Comparison of ENCODE assay signal across 1 cellular context in the genomic region with DNA sequence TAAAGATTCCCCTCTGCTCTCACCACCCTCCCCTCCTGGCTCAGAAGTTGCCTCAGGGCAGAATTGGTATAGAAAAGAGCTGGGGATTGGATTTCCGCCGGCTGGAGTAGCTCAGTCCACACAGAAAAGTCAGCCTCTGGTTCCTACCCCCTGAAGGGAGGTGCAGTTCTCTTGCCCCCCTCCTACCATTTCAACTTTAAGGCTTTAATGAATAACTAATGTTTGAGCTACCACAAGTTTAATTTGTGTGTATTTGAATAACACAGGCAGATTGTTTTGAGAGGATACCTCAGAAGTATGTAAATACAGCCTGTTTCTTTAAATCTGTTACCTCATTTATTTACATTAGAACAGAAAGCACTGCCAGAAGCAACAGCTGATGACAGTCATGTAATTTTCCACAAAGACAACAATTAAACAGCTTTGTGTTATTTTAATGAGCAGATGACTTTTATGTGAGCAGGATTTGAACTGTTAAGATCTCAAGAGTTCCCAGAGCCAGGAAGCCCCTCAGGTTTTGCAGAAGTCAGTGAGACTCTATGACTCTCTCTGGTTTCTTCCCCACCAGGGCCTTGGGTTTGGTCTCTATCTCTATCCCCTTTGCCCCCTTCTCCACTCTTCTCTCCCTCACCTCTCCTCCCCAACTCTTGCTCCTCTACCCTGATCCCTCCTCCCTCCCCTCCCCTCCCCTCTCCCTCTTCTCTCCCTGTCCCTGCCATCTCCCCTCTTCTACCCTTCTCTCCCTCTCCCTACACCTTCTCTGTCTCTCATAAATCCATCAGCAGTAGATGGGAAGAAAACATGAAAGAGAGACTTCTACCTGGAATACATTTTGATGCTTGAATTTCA.
TF ChIP-seq lines count a peak whose summit lies in the region.

No MANE protein-coding gene starts in this region.

TF ChIP-seq in IMR-90, 13 proteins besides CTCF, POLR2A, EP300 and RAD21 (continued from another document):
- TF ChIP-seq, protein P1, sequence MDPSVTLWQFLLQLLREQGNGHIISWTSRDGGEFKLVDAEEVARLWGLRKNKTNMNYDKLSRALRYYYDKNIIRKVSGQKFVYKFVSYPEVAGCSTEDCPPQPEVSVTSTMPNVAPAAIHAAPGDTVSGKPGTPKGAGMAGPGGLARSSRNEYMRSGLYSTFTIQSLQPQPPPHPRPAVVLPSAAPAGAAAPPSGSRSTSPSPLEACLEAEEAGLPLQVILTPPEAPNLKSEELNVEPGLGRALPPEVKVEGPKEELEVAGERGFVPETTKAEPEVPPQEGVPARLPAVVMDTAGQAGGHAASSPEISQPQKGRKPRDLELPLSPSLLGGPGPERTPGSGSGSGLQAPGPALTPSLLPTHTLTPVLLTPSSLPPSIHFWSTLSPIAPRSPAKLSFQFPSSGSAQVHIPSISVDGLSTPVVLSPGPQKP (IDR thresholded peaks at IDR 0.05; ENCODE audit: borderline replicate concordance, low read depth, low read length): no peak
- TF ChIP-seq FOS (IDR thresholded peaks at IDR 0.05; ENCODE audit: low read depth, low read length) (no peak), MXI1 (IDR thresholded peaks at IDR 0.05; ENCODE audit: borderline replicate concordance, low read depth, low read length) (no peak), CHD1 (IDR thresholded peaks at IDR 0.05; ENCODE audit: low read depth, low read length) (no peak), NFE2L2 (IDR thresholded peaks at IDR 0.05; ENCODE audit: low read depth, low read length) (no peak), SMC3 (IDR thresholded peaks at IDR 0.05; ENCODE audit: low read depth, low read length) (no peak), MAFK (IDR thresholded peaks at IDR 0.05; ENCODE audit: low read depth, low read length) (no peak), CEBPB (IDR thresholded peaks at IDR 0.05; ENCODE audit: low read depth, low read length) (no peak), MAZ (IDR thresholded peaks at IDR 0.05; ENCODE audit: borderline replicate concordance, low read depth, low read length) (no peak), RFX5 (IDR thresholded peaks at IDR 0.05; ENCODE audit: low read depth, low read length) (no peak), BHLHE40 (IDR thresholded peaks at IDR 0.05; ENCODE audit: low read depth, low read length) (no peak)
- TF ChIP-seq, protein P2, sequence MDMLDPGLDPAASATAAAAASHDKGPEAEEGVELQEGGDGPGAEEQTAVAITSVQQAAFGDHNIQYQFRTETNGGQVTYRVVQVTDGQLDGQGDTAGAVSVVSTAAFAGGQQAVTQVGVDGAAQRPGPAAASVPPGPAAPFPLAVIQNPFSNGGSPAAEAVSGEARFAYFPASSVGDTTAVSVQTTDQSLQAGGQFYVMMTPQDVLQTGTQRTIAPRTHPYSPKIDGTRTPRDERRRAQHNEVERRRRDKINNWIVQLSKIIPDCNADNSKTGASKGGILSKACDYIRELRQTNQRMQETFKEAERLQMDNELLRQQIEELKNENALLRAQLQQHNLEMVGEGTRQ (IDR thresholded peaks at IDR 0.05; ENCODE audit: low read depth, low read length): no peak
